ENCODE assay signal across 8 cellular contexts in the genomic region with DNA sequence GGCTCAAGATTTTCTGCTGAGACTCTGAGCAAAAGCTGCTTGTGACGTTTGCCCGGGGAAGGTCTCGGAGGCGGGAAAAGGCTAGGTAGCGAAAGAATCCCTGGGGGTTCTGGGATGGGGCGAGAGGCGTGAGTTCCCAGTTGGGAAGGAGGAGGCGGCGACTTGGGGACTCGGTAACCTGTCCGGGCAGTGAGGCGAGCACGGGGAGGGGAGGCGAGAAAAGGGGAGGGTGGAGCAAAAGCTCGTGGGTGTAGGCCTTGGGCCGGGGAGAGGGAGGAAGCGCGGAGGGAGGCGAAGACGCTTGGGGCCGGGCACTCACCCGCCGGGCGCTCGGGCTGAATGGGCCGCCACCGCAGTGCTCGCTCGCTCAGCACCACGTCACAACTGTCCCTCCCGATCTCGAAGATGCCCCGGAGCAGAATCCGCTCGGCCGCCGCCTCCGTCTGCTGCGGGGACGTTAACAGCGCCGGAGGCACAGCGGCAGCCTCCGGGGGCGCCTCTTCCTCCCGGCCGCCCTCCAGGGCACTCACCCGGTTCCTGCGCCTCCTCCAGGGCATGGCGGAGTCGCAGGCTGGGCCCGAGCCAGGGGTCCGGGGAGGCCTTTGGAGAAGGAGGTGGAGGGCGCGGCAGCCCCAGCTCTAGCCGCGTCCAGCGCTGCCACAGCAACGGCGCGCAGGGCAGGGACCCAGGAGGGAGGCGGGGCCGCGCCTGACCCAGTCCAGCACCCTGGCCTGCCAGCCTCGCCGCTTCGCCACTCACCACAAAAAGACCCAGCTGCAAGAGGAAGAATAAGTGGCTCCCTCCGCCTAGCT. TPM values are rescaled to one million over a fixed set of nuclear protein-coding genes. Genes with fewer than 3 reads are reported as not detected.
A peak's percentile ranks its signal among the peaks of the same experiment; 100 is the strongest.
DNase-seq lines count a peak whose midpoint lies in the region; ATAC-seq and TF ChIP-seq lines count a peak whose summit lies in the region.

CERKL (minus strand) TSS at position 656 of the 812 bp plus-strand sequence; CDS start at position 557, 99 bp downstream.

- WGBS in lung, 2 donors = 2 to 3% methylated on average over 65 to 68 of the region's 68 CpGs

- no peaks in the 10 kb centered on the region for H3K36me3 Mint-ChIP-seq in dendritic cell treated with granulocyte-macrophage colony-stimulating factor and Interleukin-4, amounts not matched to agents 40 ng/mL and 50 ng/mL, for 4 days (ENCODE audit: low read depth)

- no peaks in the 10 kb centered on the region for H3K9me3 Mint-ChIP-seq in dendritic cell treated with granulocyte-macrophage colony-stimulating factor and Interleukin-4, amounts not matched to agents 40 ng/mL and 50 ng/mL, for 4 days

- no peaks in the 10 kb centered on the region for H3K36me3 ChIP-seq in lung (ENCODE audit: control insufficient read depth in 2 of 2, insufficient read depth in 2 of 2, low read length in 2 of 2)
- H3K36me3 ChIP-seq in tibial artery = no peaks in the 10 kb centered on the region

- peak within 1 kb of the TSS; percentile 74 for H3K4me3 Mint-ChIP-seq in dendritic cell treated with granulocyte-macrophage colony-stimulating factor and Interleukin-4, amounts not matched to agents 40 ng/mL and 50 ng/mL, for 4 days

- DNase-seq in DMS53 (lab: John Stamatoyannopoulos, UW) = peak; percentile 95
- peak; percentile 37 for DNase-seq in RWPE1 (ENCODE audit: low spot score)
- DNase-seq in lung (ENCODE audit: low spot score) = peak; percentile 57
- no peak for DNase-seq in tibial artery
- DNase-seq in kidney glomerular epithelial cell (lab: John Stamatoyannopoulos, UW) = no peak

- intact Hi-C loops in dendritic cell treated with granulocyte-macrophage colony-stimulating factor and Interleukin-4, amounts not matched to agents 40 ng/mL and 50 ng/mL, for 4 days (cut with micrococcal nuclease) = no loop called here
- intact Hi-C loops in tibial artery (cut with DNase I; ENCODE audit: low total_unique reads) = no loop called here

- ATAC-seq in GM19324 (IDR thresholded peaks at IDR 0.05; ENCODE audit: low FRiP score, unreplicated experiment) = peak; percentile 95
- ATAC-seq in HG03159 (IDR thresholded peaks at IDR 0.05; ENCODE audit: unreplicated experiment) = peak; percentile 90
- ATAC-seq in lung (ENCODE audit: insufficient read depth, low FRiP score) = peak; percentile 81

- CTCF ChIA-PET in RWPE1 (lab: Yijun Ruan, JAX) = interaction anchor here (0.5 to 0.6 kb wide), 2 partner anchors 292 to 1160 kb away, joined by 3 read pairs; no protein-coding TSS in a partner anchor

- H3K9me3 ChIP-seq in lung (ENCODE audit: control insufficient read depth in 2 of 2, insufficient read depth in 1 of 2, low read length in 1 of 2) = peaks cover 0 to 3% of the 10 kb centered on the region in 2 donors
- H3K9me3 ChIP-seq in tibial artery = no peaks in the 10 kb centered on the region

- POLR2A ChIA-PET in RWPE1 (lab: Yijun Ruan, JAX; ENCODE audit: low non-redundant PET) = no interaction called here

- H3K27ac Mint-ChIP-seq in dendritic cell treated with granulocyte-macrophage colony-stimulating factor and Interleukin-4, amounts not matched to agents 40 ng/mL and 50 ng/mL, for 4 days = peak within 1 kb of the TSS; percentile 50

- peaks cover 46% of the 10 kb centered on the region for H3K27me3 Mint-ChIP-seq in dendritic cell treated with granulocyte-macrophage colony-stimulating factor and Interleukin-4, amounts not matched to agents 40 ng/mL and 50 ng/mL, for 4 days

- H3K27me3 ChIP-seq in lung (ENCODE audit: control insufficient read depth, insufficient read depth) (peaks cover 4% of the 10 kb centered on the region), tibial artery (peaks cover 0 to 13% of the 10 kb centered on the region in 2 donors)

- H3K4me1 ChIP-seq in lung (ENCODE audit: control insufficient read depth in 2 of 2, insufficient read depth in 2 of 2, low read length in 2 of 2) (no peaks in the 10 kb centered on the region), tibial artery (peaks cover 0 to 16% (median 9%) of the 10 kb centered on the region in 4 donors)

- peaks cover 19% of the 10 kb centered on the region for H3K4me1 Mint-ChIP-seq in dendritic cell treated with granulocyte-macrophage colony-stimulating factor and Interleukin-4, amounts not matched to agents 40 ng/mL and 50 ng/mL, for 4 days (ENCODE audit: low read depth)

- peak within 1 kb of the TSS; percentile 24 for H3K4me3 ChIP-seq in lung
- H3K4me3 ChIP-seq in tibial artery = peak within 1 kb of the TSS; percentile 52 to 66

- H3K27ac ChIP-seq in RWPE1 (no peak within 1 kb of the TSS), lung (ENCODE audit: low read depth in 1 of 2, low read length in 1 of 2) (no peak within 1 kb of the TSS), tibial artery (no peak within 1 kb of the TSS)

- TF ChIP-seq CTCF in RWPE1 (conservative IDR thresholded peaks at IDR 0.05; ENCODE audit: low read depth) (no peak), lung (IDR thresholded peaks at IDR 0.05; ENCODE audit: control extremely low read depth, extremely low read depth) (no peak), tibial artery (IDR thresholded peaks at IDR 0.05) (no peak)

RNA-seq across cellular contexts. Expression of gene CERKL, which starts in this region (rescaled TPM):
- 10 to 100 TPM in 1 of 2 donors, 1 to 10 TPM in 1; 3.3 to 12.0 TPM for total RNA-seq in lung
- 1 to 10 TPM; 1.3 to 1.8 TPM for polyA plus RNA-seq in lung

Comparison
In these comparisons a context has a peak if more than half of its experiments do, and no peak if none do; other contexts are left out.
1. DNase-seq: peak in DMS53 (single experiment), RWPE1 (single experiment) and lung (single experiment); none in tibial artery (0 of 2) and kidney glomerular epithelial cell (single experiment).
2. Peak in every context shown above with its lines, with median percentiles within 50 percentile points of each other: ATAC-seq.